ENCODE assay signal across 16 cellular contexts in genomic region chr15:78263351-78263781, GRCh38. TPM values are rescaled to one million over a fixed set of nuclear protein-coding genes. Genes with fewer than 3 reads are reported as not detected.
DNase-seq lines count a peak whose midpoint lies in the region; ATAC-seq, FAIRE-seq and TF ChIP-seq lines count a peak whose summit lies in the region.
"Had no signal": no experiment of that assay in that cellular context is flagged by ENCODE, and none has a peak within 500 bp of the region (broad histone marks: within the 10 kb centered on the region; RNA-seq: fewer than 3 reads in every experiment).

No MANE protein-coding gene starts in this region.

- H3K36me3 ChIP-seq in left ventricle myocardium inferior = no peaks in the 10 kb centered on the region
- H3K36me3 ChIP-seq: adrenal gland, upper lobe of left lung had no signal

- TF ChIP-seq CTCF in left ventricle myocardium inferior (IDR thresholded peaks at IDR 0.05; ENCODE audit: borderline replicate concordance) = no peak

- H3K4me1 Mint-ChIP-seq in activated CD4-positive, alpha-beta memory T cell treated with anti-CD3 and anti-CD28 coated beads for 36 hours (ENCODE audit: low read depth) = peaks cover 23% of the 10 kb centered on the region
- H3K4me1 Mint-ChIP-seq in immature natural killer cell = peaks cover 13 to 18% of the 10 kb centered on the region in 2 donors

- POLR2A ChIA-PET in activated CD4-positive, alpha-beta memory T cell treated with anti-CD3 and anti-CD28 coated beads for 36 hours (lab: Charles Lee) = no interaction called here

- H3K27ac Mint-ChIP-seq in activated CD4-positive, alpha-beta memory T cell treated with anti-CD3 and anti-CD28 coated beads for 36 hours = no peak overlapping the region
- peak overlapping the region; percentile 20 to 79 (median 70) for H3K27ac Mint-ChIP-seq in immature natural killer cell

- H3K27me3 Mint-ChIP-seq in activated CD4-positive, alpha-beta memory T cell treated with anti-CD3 and anti-CD28 coated beads for 36 hours = no peaks in the 10 kb centered on the region
- H3K27me3 Mint-ChIP-seq in immature natural killer cell (ENCODE audit: low read depth in 3 of 3) = peaks cover 0 to 12% (median 7%) of the 10 kb centered on the region in 3 donors

- H3K27me3 ChIP-seq in left ventricle myocardium inferior (ENCODE audit: low read depth) = no peaks in the 10 kb centered on the region
- H3K27me3 ChIP-seq: adrenal gland, upper lobe of left lung had no signal

- H3K9me3 ChIP-seq in left ventricle myocardium inferior (replicated peaks) = no peaks in the 10 kb centered on the region
- H3K9me3 ChIP-seq: adrenal gland, upper lobe of left lung had no signal

- DNase-seq in cardiac septum (ENCODE audit: low spot score) = peak; percentile 29
- DNase-seq in left ventricle myocardium inferior = no peak
- DNase-seq in activated CD4-positive, alpha-beta memory T cell treated with anti-CD3 and anti-CD28 coated beads for 36 hours = peak; percentile 11
- no peak for DNase-seq in immature natural killer cell
- no peak for DNase-seq in urothelium cell line (ENCODE audit: low spot score)
- DNase-seq in cortex of kidney (lab: John Stamatoyannopoulos, UW) = no peak
- DNase-seq: activated CD4-positive, alpha-beta T cell treated with anti-CD3 and anti-CD28 coated beads for 1 hour; EL; KBM-7; NCI-H1436; NCI-H446; OCI-M1; upper lobe of left lung had no signal

- H3K36me3 Mint-ChIP-seq in activated CD4-positive, alpha-beta memory T cell treated with anti-CD3 and anti-CD28 coated beads for 36 hours = no peaks in the 10 kb centered on the region
- H3K36me3 Mint-ChIP-seq in immature natural killer cell = no peaks in the 10 kb centered on the region

- no peak for FAIRE-seq in urothelium cell line (lab: Jason Lieb, UNC)

- intact Hi-C loops in cardiac septum (cut with DNase I) = no loop called here
- intact Hi-C loops in left ventricle myocardium inferior (cut with micrococcal nuclease) = no loop called here
- intact Hi-C loops in activated CD4-positive, alpha-beta memory T cell treated with anti-CD3 and anti-CD28 coated beads for 36 hours (cut with micrococcal nuclease) = no loop called here

- CTCF ChIA-PET in activated CD4-positive, alpha-beta memory T cell treated with anti-CD3 and anti-CD28 coated beads for 36 hours (lab: Charles Lee) = interaction anchor here (1.2 kb wide), 1 partner anchor 1927 kb away, joined by 3 read pairs; no protein-coding TSS in a partner anchor

- ATAC-seq in HG03039 (IDR thresholded peaks at IDR 0.05; ENCODE audit: unreplicated experiment) (no peak), HG03280 (IDR thresholded peaks at IDR 0.05; ENCODE audit: unreplicated experiment) (no peak)

- H3K4me1 ChIP-seq in left ventricle myocardium inferior = peaks cover 33% of the 10 kb centered on the region

- H3K4me3 ChIP-seq in left ventricle myocardium inferior = no peak overlapping the region

- no peaks in the 10 kb centered on the region for H3K9me3 Mint-ChIP-seq in activated CD4-positive, alpha-beta memory T cell treated with anti-CD3 and anti-CD28 coated beads for 36 hours
- H3K9me3 Mint-ChIP-seq in immature natural killer cell = no peaks in the 10 kb centered on the region

- peak overlapping the region; percentile 59 for H3K4me3 Mint-ChIP-seq in activated CD4-positive, alpha-beta memory T cell treated with anti-CD3 and anti-CD28 coated beads for 36 hours
- H3K4me3 Mint-ChIP-seq in immature natural killer cell = peak overlapping the region; percentile 70 to 80 (median 75)

- H3K27ac ChIP-seq in left ventricle myocardium inferior (replicated peaks) = no peak overlapping the region

RNA-seq across cellular contexts. Expression of gene DNAJA4, which starts 1.0 kb away (rescaled TPM):
- total RNA-seq in cardiac septum (150 TPM), left ventricle myocardium inferior (115 TPM)
- total RNA-seq in activated CD4-positive, alpha-beta memory T cell treated with anti-CD3 and anti-CD28 coated beads for 36 hours = 10 to 100 TPM; 36.3 to 39.6 TPM
- polyA plus RNA-seq in immature natural killer cell = 1 to 10 TPM; 3.1 to 8.2 (median 7.4) TPM

RNA-seq across cellular contexts. Expression of gene ACSBG1, which starts 29.0 kb away (rescaled TPM):
- total RNA-seq in cardiac septum (not detected), left ventricle myocardium inferior (0.25 TPM)
- total RNA-seq in activated CD4-positive, alpha-beta memory T cell treated with anti-CD3 and anti-CD28 coated beads for 36 hours = under 1 TPM in 1 of 2 experiments, not detected in 1; 0.26 TPM
- polyA plus RNA-seq in immature natural killer cell = under 1 TPM in 1 of 3 donors, not detected in 2; 0.07 TPM

RNA-seq across cellular contexts. Expression of gene SKIC8, which starts 36.0 kb away (rescaled TPM):
- 33.3 TPM for total RNA-seq in cardiac septum
- total RNA-seq in left ventricle myocardium inferior = 24.6 TPM
- total RNA-seq in activated CD4-positive, alpha-beta memory T cell treated with anti-CD3 and anti-CD28 coated beads for 36 hours = 10 to 100 TPM; 50.1 to 51.3 TPM
- 100 to 1,000 TPM in 2 of 3 donors, 10 to 100 TPM in 1; 73.4 to 147 (median 105) TPM for polyA plus RNA-seq in immature natural killer cell

Comparison
In these comparisons a context has a peak if more than half of its experiments do, and no peak if none do; other contexts are left out.
1. DNase-seq: peak in cardiac septum (single experiment) and activated CD4-positive, alpha-beta memory T cell treated with anti-CD3 and anti-CD28 coated beads for 36 hours (single experiment); none in left ventricle myocardium inferior (single experiment), immature natural killer cell (0 of 3), urothelium cell line (single experiment) and cortex of kidney (single experiment).